ENCODE assay signal across 22 cellular contexts in the genomic region with DNA sequence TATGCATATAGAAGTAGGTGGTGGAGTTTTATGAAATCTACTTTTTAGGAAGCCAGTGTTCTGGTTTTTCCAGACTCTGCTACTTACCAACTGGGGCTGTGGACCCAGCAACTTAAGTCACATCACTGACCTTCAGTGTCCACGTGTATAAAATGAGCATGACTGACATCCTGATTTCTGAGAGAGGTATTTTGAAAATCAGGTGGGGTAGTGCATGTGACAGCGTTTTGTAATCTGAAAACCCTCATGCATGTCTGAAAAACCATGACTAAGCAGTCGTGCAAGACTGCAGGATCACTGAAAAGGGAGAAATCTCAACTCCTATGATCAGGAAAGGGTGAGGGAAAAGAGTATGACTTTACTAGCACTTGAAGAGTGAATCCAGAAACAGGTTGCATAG. TPM values are rescaled to one million over a fixed set of nuclear protein-coding genes. Genes with fewer than 3 reads are reported as not detected.
"Had no signal": no experiment of that assay in that cellular context is flagged by ENCODE, and none has a peak within 500 bp of the region (broad histone marks: within the 10 kb centered on the region; RNA-seq: fewer than 3 reads in every experiment).

No MANE protein-coding gene starts in this region.

- DNase-seq: activated CD4-positive, alpha-beta T cell treated with anti-CD3 and anti-CD28 coated beads for 36 hours; activated CD8-positive, alpha-beta memory T cell treated with anti-CD3 and anti-CD28 coated beads, Interleukin-2, amount 50 U/mL, for 48 hours; activated CD8-positive, alpha-beta T cell treated with anti-CD3 and anti-CD28 coated beads, Interleukin-2, amount 10 ng/mL, durations not matched to agents 7 days and 5 days; activated naive CD4-positive, alpha-beta T cell; gastrocnemius medialis; kidney; ovary; retina; stimulated activated CD4-positive, alpha-beta T cell treated with anti-CD3 and anti-CD28 coated beads, Interleukin-4, amount 100 ng/mL, for 4 hours; stimulated activated naive CD8-positive, alpha-beta T cell treated with anti-CD3 and anti-CD28 coated beads, Interleukin-15, amount 100 ng/mL, for 72 hours; T1000; testis; uterus had no signal

- FAIRE-seq: astrocyte, colon, endothelial cell of umbilical vein, kidney had no signal

- H3K4me3 Mint-ChIP-seq: activated CD4-positive, alpha-beta T cell treated with anti-CD3 and anti-CD28 coated beads for 36 hours; activated CD8-positive, alpha-beta T cell treated with anti-CD3 and anti-CD28 coated beads, Interleukin-2, amount 10 ng/mL, durations not matched to agents 7 days and 5 days; mesothelial cell of epicardium; neural progenitor cell; stimulated activated naive CD8-positive, alpha-beta T cell treated with anti-CD3 and anti-CD28 coated beads, Interleukin-15, amount 100 ng/mL, for 72 hours had no signal

- ATAC-seq: activated CD4-positive, alpha-beta T cell treated with anti-CD3 and anti-CD28 coated beads for 36 hours; activated CD8-positive, alpha-beta T cell treated with anti-CD3 and anti-CD28 coated beads, Interleukin-2, amount 10 ng/mL, durations not matched to agents 7 days and 5 days; gastrocnemius medialis; stimulated activated naive CD8-positive, alpha-beta T cell treated with anti-CD3 and anti-CD28 coated beads, Interleukin-15, amount 100 ng/mL, for 72 hours had no signal

- H3K4me1 Mint-ChIP-seq: mesothelial cell of epicardium, neural progenitor cell had no signal

- H3K9me3 ChIP-seq: gastrocnemius medialis, ovary, testis, uterus had no signal

- H3K4me3 ChIP-seq: gastrocnemius medialis, neural progenitor cell, ovary, skin epidermis, testis, uterus had no signal

- H3K27ac ChIP-seq: gastrocnemius medialis, neural progenitor cell, ovary, skin epidermis, testis, uterus had no signal

- H3K4me1 ChIP-seq: gastrocnemius medialis, neural progenitor cell, testis had no signal

- H3K9ac ChIP-seq: neural progenitor cell had no signal

- H3K36me3 Mint-ChIP-seq: mesothelial cell of epicardium, neural progenitor cell had no signal

- H3K36me3 ChIP-seq: gastrocnemius medialis, neural progenitor cell, ovary, uterus had no signal

- H2AFZ ChIP-seq: neural progenitor cell had no signal

- H3K4me2 ChIP-seq: neural progenitor cell had no signal

- H3K27ac Mint-ChIP-seq: activated CD4-positive, alpha-beta T cell treated with anti-CD3 and anti-CD28 coated beads for 36 hours; activated CD8-positive, alpha-beta T cell treated with anti-CD3 and anti-CD28 coated beads, Interleukin-2, amount 10 ng/mL, durations not matched to agents 7 days and 5 days; mesothelial cell of epicardium; neural progenitor cell; stimulated activated naive CD8-positive, alpha-beta T cell treated with anti-CD3 and anti-CD28 coated beads, Interleukin-15, amount 100 ng/mL, for 72 hours had no signal

- H3K27me3 ChIP-seq: neural progenitor cell, ovary, testis had no signal

RNA-seq across cellular contexts. Expression of a gene that starts 26.1 kb away (rescaled TPM):
- total RNA-seq: activated CD4-positive, alpha-beta T cell treated with anti-CD3 and anti-CD28 coated beads for 36 hours; activated CD8-positive, alpha-beta T cell treated with anti-CD3 and anti-CD28 coated beads, Interleukin-2, amount 10 ng/mL, durations not matched to agents 7 days and 5 days; astrocyte; cardiac septum; endothelial cell of umbilical vein; gastrocnemius medialis; lower leg skin; mesothelial cell of epicardium; myocyte; testis had no signal
- polyA plus RNA-seq: endothelial cell of umbilical vein, ovary had no signal
